ENCODE assay signal across 8 cellular contexts in the genomic region with DNA sequence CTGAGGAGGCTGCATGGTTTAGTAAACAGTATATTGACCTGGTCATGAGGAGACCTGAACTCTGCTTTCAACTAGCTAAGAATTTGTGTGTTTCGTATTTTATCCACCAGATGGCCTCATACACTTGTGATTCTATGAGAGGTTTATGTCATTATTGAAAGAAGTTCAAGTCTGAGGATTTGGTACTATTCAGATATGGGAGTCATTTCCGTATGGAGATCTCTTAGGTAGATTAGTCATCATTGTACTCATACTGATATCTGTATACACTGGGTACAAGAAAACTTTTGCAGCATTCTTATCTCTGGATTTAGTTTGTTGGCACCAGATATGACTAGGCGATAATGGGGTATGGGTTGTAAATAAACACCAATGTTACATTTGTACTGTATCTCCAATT. TPM values are rescaled to one million over a fixed set of nuclear protein-coding genes. Genes with fewer than 3 reads are reported as not detected.
A peak's percentile ranks its signal among the peaks of the same experiment; 100 is the strongest.
DNase-seq lines count a peak whose midpoint lies in the region; ATAC-seq and TF ChIP-seq lines count a peak whose summit lies in the region.

No MANE protein-coding gene starts in this region.

- H3K4me3 ChIP-seq in breast epithelium: no peak overlapping the region
- no peak overlapping the region for H3K4me3 ChIP-seq in tibial artery

- in situ Hi-C loops in GM13977 (cut with MboI; ENCODE audit: low pct_unique_long_range_greater_than_20kb, low sequenced_read_pairs, unreplicated experiment): no loop called here

- TF ChIP-seq CTCF in GM13977 (IDR thresholded peaks at IDR 0.05; ENCODE audit: extremely low read depth, insufficient read depth, missing control alignments): peak; percentile 47
- TF ChIP-seq CTCF in breast epithelium (IDR thresholded peaks at IDR 0.05): peak; percentile 12 to 73 (median 72)
- peak; percentile 58 to 75 for TF ChIP-seq CTCF in tibial artery (IDR thresholded peaks at IDR 0.05)

- H3K9me3 ChIP-seq in breast epithelium: no peaks in the 10 kb centered on the region
- H3K9me3 ChIP-seq in tibial artery: no peaks in the 10 kb centered on the region

- TF ChIP-seq POLR2A in breast epithelium (IDR thresholded peaks at IDR 0.05): no peak

- H3K36me3 ChIP-seq in breast epithelium: no peaks in the 10 kb centered on the region
- H3K36me3 ChIP-seq in tibial artery: peaks cover 41 to 52% (median 45%) of the 10 kb centered on the region in 3 donors

- no peak for ATAC-seq in GM19035 (IDR thresholded peaks at IDR 0.05; ENCODE audit: unreplicated experiment)

- intact Hi-C loops in breast epithelium (cut with DNase I; ENCODE audit: low total_unique reads) (no loop called here), tibial artery (cut with DNase I; ENCODE audit: low total_unique reads) (loop anchor here (2.0 kb wide), 1 partner anchor 244 kb away; no protein-coding TSS in a partner anchor)

- no peaks in the 10 kb centered on the region for H3K4me1 ChIP-seq in breast epithelium
- H3K4me1 ChIP-seq in tibial artery: no peaks in the 10 kb centered on the region

- no peaks in the 10 kb centered on the region for H3K27me3 ChIP-seq in breast epithelium
- no peaks in the 10 kb centered on the region for H3K27me3 ChIP-seq in tibial artery

- H3K27ac ChIP-seq in breast epithelium (peak overlapping the region in 1 of 2 donors; percentile 26), tibial artery (no peak overlapping the region)

- DNase-seq in AML-193 (lab: John Stamatoyannopoulos, UW) (peak; percentile 56 to 74), GM13977 (ENCODE audit: low spot score) (peak; percentile 26), HS-5 (ENCODE audit: low read depth) (peak; percentile 83), NOMO-1 treated with DMSO at 0.1 percent for 48 hours (lab: John Stamatoyannopoulos, UW; ENCODE audit: unreplicated experiment) (peak; percentile 53), breast epithelium (ENCODE audit: low spot score in 2 of 2) (no peak), kidney tubule cell (ENCODE audit: low spot score) (peak; percentile 87), tibial artery (no peak)

RNA-seq across cellular contexts. Expression of gene ATF6, which starts 26.6 kb away (rescaled TPM):
- 10 to 100 TPM; 31.0 to 56.1 (median 34.1) TPM for total RNA-seq in breast epithelium

RNA-seq across cellular contexts. Expression of gene DUSP12, which starts 43.2 kb away (rescaled TPM):
- 10 to 100 TPM; 14.6 to 44.9 (median 36.1) TPM for total RNA-seq in breast epithelium

Comparison
In these comparisons a context has a peak if more than half of its experiments do, and no peak if none do; other contexts are left out.
1. DNase-seq: peak in AML-193 (2 of 2), GM13977 (single experiment), HS-5 (single experiment), NOMO-1 treated with DMSO at 0.1 percent for 48 hours (single experiment) and kidney tubule cell (single experiment); none in breast epithelium (0 of 2) and tibial artery (0 of 2).
2. Peak in every context shown above with its lines, with median percentiles within 50 percentile points of each other: CTCF ChIP-seq.